Comparison of ENCODE assay signal across 8 cellular contexts in genomic region chr16:55622930-55623561, GRCh38. TPM values are rescaled to one million over a fixed set of nuclear protein-coding genes. Genes with fewer than 3 reads are reported as not detected.
A peak's percentile ranks its signal among the peaks of the same experiment; 100 is the strongest.
DNase-seq lines count a peak whose midpoint lies in the region; ATAC-seq, FAIRE-seq and TF ChIP-seq lines count a peak whose summit lies in the region.
"Had no signal": no experiment of that assay in that cellular context is flagged by ENCODE, and none has a peak within 500 bp of the region (broad histone marks: within the 10 kb centered on the region; RNA-seq: fewer than 3 reads in every experiment).

No MANE protein-coding gene starts in this region.

- H3K4me1 ChIP-seq in GM23338 (ENCODE audit: insufficient read depth) (peaks cover 8% of the 10 kb centered on the region; the same call in 1 of the 2 replicates), NT2/D1 (ENCODE audit: insufficient read depth, insufficient read length) (peaks cover 6% of the 10 kb centered on the region), trophoblast cell (ENCODE audit: control insufficient read depth in 1 of 2, insufficient read depth in 2 of 2, low read length in 2 of 2) (no peaks in the 10 kb centered on the region)

- H2BK12ac ChIP-seq in trophoblast cell (ENCODE audit: low read length), result no peak overlapping the region

- H3K27me3 ChIP-seq in GM23338 (ENCODE audit: insufficient read depth) (no peaks in the 10 kb centered on the region), NT2/D1 (ENCODE audit: insufficient read depth, insufficient read length) (peaks cover 6% of the 10 kb centered on the region), trophoblast cell (ENCODE audit: insufficient read depth, low read length) (no peaks in the 10 kb centered on the region)

- H3K4me3 ChIP-seq in GM23338 (no peak overlapping the region), NT2/D1 (ENCODE audit: insufficient read length, low read depth) (no peak overlapping the region), epithelial cell of esophagus (ENCODE audit: low read length) (no peak overlapping the region), trophoblast cell (ENCODE audit: low read depth, low read length) (no peak overlapping the region)

- peaks cover 17% of the 10 kb centered on the region for H3K9me3 Mint-ChIP-seq in GM23338
- H3K9me3 Mint-ChIP-seq in stimulated activated memory B cell treated with anti-CD40 and anti-IgM and Interleukin-4, amounts not matched to agents 10 μg/mL and 1 μg/mL and 100 μg/mL, for 72 hours, result peaks cover 3% of the 10 kb centered on the region

- H4K91ac ChIP-seq in trophoblast cell (ENCODE audit: low read depth, low read length), result no peak overlapping the region

- H3K4me2 ChIP-seq in GM23338, result no peak overlapping the region
- no peak overlapping the region for H3K4me2 ChIP-seq in trophoblast cell (ENCODE audit: low read length)

- no peak overlapping the region for H3K14ac ChIP-seq in trophoblast cell (ENCODE audit: low read length)

- H3K9ac ChIP-seq in NT2/D1 (ENCODE audit: insufficient read length, low read depth) (no peak overlapping the region), trophoblast cell (ENCODE audit: low read length) (no peak overlapping the region)

- peaks cover 9% of the 10 kb centered on the region; the same call in 1 of the 3 replicates for H3K36me3 Mint-ChIP-seq in GM23338 (ENCODE audit: low read depth)
- no peaks in the 10 kb centered on the region for H3K36me3 Mint-ChIP-seq in stimulated activated memory B cell treated with anti-CD40 and anti-IgM and Interleukin-4, amounts not matched to agents 10 μg/mL and 1 μg/mL and 100 μg/mL, for 72 hours

- no peak overlapping the region for H4K12ac ChIP-seq in trophoblast cell (ENCODE audit: low read depth, low read length)

- ATAC-seq in GM23338, result peak; percentile 100
- ATAC-seq in stimulated activated memory B cell treated with anti-CD40 and anti-IgM and Interleukin-4, amounts not matched to agents 10 μg/mL and 1 μg/mL and 100 μg/mL, for 72 hours, result no peak
- no peak for ATAC-seq in HG02884 (IDR thresholded peaks at IDR 0.05; ENCODE audit: unreplicated experiment)

- H3K79me1 ChIP-seq in trophoblast cell (ENCODE audit: low read length), result no peaks in the 10 kb centered on the region

- no peak overlapping the region for H3K18ac ChIP-seq in trophoblast cell (ENCODE audit: low read length)

- peak; percentile 86 for DNase-seq in GM23338 (ENCODE audit: low spot score)
- peak; percentile 62 for DNase-seq in NT2/D1 (ENCODE audit: low read depth, low spot score)
- peak; percentile 49 for DNase-seq in epithelial cell of esophagus (ENCODE audit: low read depth)
- peak; percentile 48 to 74 for DNase-seq in trophoblast cell
- no peak for DNase-seq in HTR-8/SVneo (ENCODE audit: insufficient read length, low spot score)
- DNase-seq: central memory CD4-positive, alpha-beta T cell had no signal

- H3F3A ChIP-seq in GM23338 (replicated peaks; ENCODE audit: low read depth), result no peaks in the 10 kb centered on the region

- no peak overlapping the region for H3K27ac ChIP-seq in GM23338 (ENCODE audit: low read depth)
- no peak overlapping the region for H3K27ac ChIP-seq in trophoblast cell (ENCODE audit: low read depth, low read length)

- H3K36me3 ChIP-seq in GM23338 (ENCODE audit: insufficient read depth) (no peaks in the 10 kb centered on the region), NT2/D1 (ENCODE audit: insufficient read depth, insufficient read length, low read length) (no peaks in the 10 kb centered on the region), trophoblast cell (ENCODE audit: control insufficient read depth in 1 of 2, insufficient read depth in 2 of 2, low read length in 2 of 2) (no peaks in the 10 kb centered on the region)

- H3K9me3 ChIP-seq in NT2/D1 (ENCODE audit: insufficient read depth, low read length) (0 out of 2 replicates have a peak, but pooled peaks cover 4% of the 10 kb centered on the region), trophoblast cell (ENCODE audit: insufficient read depth, low read depth, low read length) (no peaks in the 10 kb centered on the region)

- peaks cover 8% of the 10 kb centered on the region; the same call in 2 of the 3 replicates for H3K4me1 Mint-ChIP-seq in GM23338
- no peaks in the 10 kb centered on the region for H3K4me1 Mint-ChIP-seq in stimulated activated memory B cell treated with anti-CD40 and anti-IgM and Interleukin-4, amounts not matched to agents 10 μg/mL and 1 μg/mL and 100 μg/mL, for 72 hours

- no peak overlapping the region for H2AK5ac ChIP-seq in trophoblast cell (ENCODE audit: low read length)

- no peaks in the 10 kb centered on the region for H4K20me1 ChIP-seq in GM23338 (replicated peaks; ENCODE audit: insufficient read depth)

- H3K4me3 Mint-ChIP-seq in GM23338, result no peak overlapping the region
- H3K4me3 Mint-ChIP-seq in stimulated activated memory B cell treated with anti-CD40 and anti-IgM and Interleukin-4, amounts not matched to agents 10 μg/mL and 1 μg/mL and 100 μg/mL, for 72 hours, result no peak overlapping the region

- no peak overlapping the region for H2BK120ac ChIP-seq in trophoblast cell (ENCODE audit: insufficient read depth, low read length, poor library complexity)

- peaks cover 3% of the 10 kb centered on the region for H3K27me3 Mint-ChIP-seq in GM23338 (ENCODE audit: insufficient read depth, low read depth, poor library complexity)
- no peaks in the 10 kb centered on the region for H3K27me3 Mint-ChIP-seq in stimulated activated memory B cell treated with anti-CD40 and anti-IgM and Interleukin-4, amounts not matched to agents 10 μg/mL and 1 μg/mL and 100 μg/mL, for 72 hours

- H3K79me2 ChIP-seq in GM23338 (replicated peaks; ENCODE audit: insufficient read depth) (no peaks in the 10 kb centered on the region), trophoblast cell (ENCODE audit: control insufficient read depth, insufficient read depth, low read length, poor library complexity) (no peaks in the 10 kb centered on the region)

- no peak overlapping the region for H4K8ac ChIP-seq in trophoblast cell (ENCODE audit: low read depth, low read length)

- H3K27ac Mint-ChIP-seq in GM23338, result peak overlapping the region; percentile 30
- no peak overlapping the region for H3K27ac Mint-ChIP-seq in stimulated activated memory B cell treated with anti-CD40 and anti-IgM and Interleukin-4, amounts not matched to agents 10 μg/mL and 1 μg/mL and 100 μg/mL, for 72 hours

- no peak overlapping the region for H2BK5ac ChIP-seq in trophoblast cell (ENCODE audit: low read depth, low read length, poor library complexity)

- no peak overlapping the region for H3K23ac ChIP-seq in trophoblast cell (ENCODE audit: low read length)

- no peak for FAIRE-seq in HTR-8/SVneo (lab: Jason Lieb, UNC)

- H3K4ac ChIP-seq in trophoblast cell (ENCODE audit: low read depth, low read length), result no peak overlapping the region

- H3K9me2 ChIP-seq in GM23338 (ENCODE audit: insufficient read depth), result peaks cover 18% of the 10 kb centered on the region

- H2AFZ ChIP-seq in GM23338 (peak overlapping the region; percentile 96; the same call in 1 of the 2 replicates), trophoblast cell (ENCODE audit: insufficient read depth, low read length, poor library complexity) (no peak overlapping the region)

- TF ChIP-seq CTCF in GM23338 (conservative IDR thresholded peaks at IDR 0.05; ENCODE audit: low read depth in 2 of 2), result peak; percentile 57 to 77
- TF ChIP-seq CTCF in epithelial cell of esophagus (IDR thresholded peaks at IDR 0.05; ENCODE audit: insufficient read depth, low read depth, low read length, missing control alignments), result peak; percentile 53

- whole genome bisulfite sequencing in trophoblast cell (ENCODE audit: extremely low coverage, insufficient coverage, insufficient read length), result no CpG with 5 or more reads among the region's 8 CpGs

RNA-seq across cellular contexts. Expression of gene SLC6A2, which starts 32.7 kb away (rescaled TPM):
- 0.27 and 0.35 TPM in 2 replicates for total RNA-seq in GM23338 (2014; rRNA removed; shearing (Covaris generic))
- 0.23 and 0.39 TPM in 2 replicates for polyA plus RNA-seq in GM23338 (2016; fragmentation: Nextera tagmentation; extraction: Ambion mirVana)
- polyA plus RNA-seq in trophoblast cell (2013), result 0.72 and 0.88 TPM in 2 replicates

RNA-seq across cellular contexts. Expression of gene CAPNS2, which starts 56.6 kb away (rescaled TPM):
- total RNA-seq in GM23338 (2014; rRNA removed; shearing (Covaris generic)), result 0.27 and 0.83 TPM in 2 replicates
- polyA plus RNA-seq in GM23338 (2016; fragmentation: Nextera tagmentation; extraction: Ambion mirVana), result not detected in 2 replicates
- 0.50 and 0.78 TPM in 2 replicates for polyA plus RNA-seq in trophoblast cell (2013)
